ENCODE assay signal across 24 cellular contexts in genomic region chr1:33617451-33617850, GRCh38.
A peak's percentile ranks its signal among the peaks of the same experiment; 100 is the strongest.
DNase-seq lines count a peak whose midpoint lies in the region; ATAC-seq, FAIRE-seq and TF ChIP-seq lines count a peak whose summit lies in the region.
"Had no signal": no experiment of that assay in that cellular context is flagged by ENCODE, and none has a peak within 500 bp of the region (broad histone marks: within the 10 kb centered on the region; RNA-seq: fewer than 3 reads in every experiment).

No MANE protein-coding gene starts in this region.

- H3K79me2 ChIP-seq in Loucy (ENCODE audit: insufficient read depth, low read length) = no peaks in the 10 kb centered on the region

- H3K4me3 ChIP-seq in Loucy (ENCODE audit: low read length, poor library complexity, severe bottlenecking) = peak overlapping the region; percentile 50
- no peak overlapping the region for H3K4me3 ChIP-seq in kidney (ENCODE audit: low read length in 2 of 2)
- H3K4me3 ChIP-seq in neuronal stem cell (ENCODE audit: low read length in 2 of 2) = no peak overlapping the region
- H3K4me3 ChIP-seq in upper lobe of right lung = no peak overlapping the region
- no peak overlapping the region for H3K4me3 ChIP-seq in lower leg skin (ENCODE audit: low read depth, poor library complexity, severe bottlenecking)
- H3K4me3 ChIP-seq: BLaER1 treated with 17β-estradiol and CSF1 and Interleukin-3, amounts not matched to agents 10 nM and 100 nM had no signal

- peaks cover 37% of the 10 kb centered on the region for H3K27me3 Mint-ChIP-seq in stimulated activated memory B cell treated with anti-CD40 and anti-IgM and Interleukin-4, amounts not matched to agents 10 μg/mL and 1 μg/mL and 100 μg/mL, for 72 hours

- no peaks in the 10 kb centered on the region for H3K4me1 Mint-ChIP-seq in stimulated activated effector memory CD8-positive, alpha-beta T cell treated with anti-CD3 and anti-CD28 coated beads, Interleukin-12 subunit alpha, Interleukin-12 subunit beta, amount 100 ng/mL, for 72 hours
- no peaks in the 10 kb centered on the region for H3K4me1 Mint-ChIP-seq in stimulated activated memory B cell treated with anti-CD40 and anti-IgM and Interleukin-4, amounts not matched to agents 10 μg/mL and 1 μg/mL and 100 μg/mL, for 72 hours

- H3K14ac ChIP-seq in neuronal stem cell (ENCODE audit: low read length) = peak overlapping the region; percentile 56

- no peaks in the 10 kb centered on the region for H3K36me3 ChIP-seq in Loucy (ENCODE audit: insufficient read depth, low read length)
- H3K36me3 ChIP-seq in kidney (ENCODE audit: control insufficient read depth in 1 of 2, insufficient read depth in 2 of 2, low read length in 2 of 2) = no peaks in the 10 kb centered on the region
- H3K36me3 ChIP-seq in neuronal stem cell (replicated peaks in 1 of 2; ENCODE audit: control insufficient read depth in 2 of 2, insufficient read depth in 2 of 2, low read length in 2 of 2) = no peaks in the 10 kb centered on the region
- H3K36me3 ChIP-seq in upper lobe of right lung = no peaks in the 10 kb centered on the region
- H3K36me3 ChIP-seq: BE2C; BLaER1 treated with 17β-estradiol and CSF1 and Interleukin-3, amounts not matched to agents 10 nM and 100 nM had no signal

- H2BK120ac ChIP-seq in neuronal stem cell (ENCODE audit: low read depth, low read length) = no peak overlapping the region

- no peaks in the 10 kb centered on the region for H3F3A ChIP-seq in Loucy (ENCODE audit: low read depth)

- no peak overlapping the region for H2BK12ac ChIP-seq in neuronal stem cell (ENCODE audit: low read length)

- H3K9me2 ChIP-seq in Loucy (replicated peaks; ENCODE audit: low read depth, low read length) = no peaks in the 10 kb centered on the region

- H3K27ac ChIP-seq in kidney (ENCODE audit: low read depth in 2 of 2, low read length in 2 of 2) = no peak overlapping the region
- no peak overlapping the region for H3K27ac ChIP-seq in neuronal stem cell (replicated peaks; ENCODE audit: low read length)
- no peak overlapping the region for H3K27ac ChIP-seq in upper lobe of right lung
- H3K27ac ChIP-seq: BLaER1 treated with 17β-estradiol and CSF1 and Interleukin-3, amounts not matched to agents 10 nM and 100 nM; C4-2B had no signal

- H3K9ac ChIP-seq in Loucy (ENCODE audit: low read depth, low read length, poor library complexity, severe bottlenecking) (no peak overlapping the region), kidney (ENCODE audit: low read length in 2 of 2) (no peak overlapping the region), neuronal stem cell (ENCODE audit: low read depth, low read length, poor library complexity) (no peak overlapping the region)
- H3K9ac ChIP-seq: BLaER1 treated with 17β-estradiol and CSF1 and Interleukin-3, amounts not matched to agents 10 nM and 100 nM had no signal

- FAIRE-seq in kidney (lab: Jason Lieb, UNC) = no peak
- FAIRE-seq: A204.1, D721Med, G401.6, GM12891, GM19239 had no signal

- H4K20me1 ChIP-seq in Loucy (ENCODE audit: insufficient read depth, low read length, poor library complexity, severe bottlenecking) = no peaks in the 10 kb centered on the region
- H4K20me1 ChIP-seq: BLaER1 treated with 17β-estradiol and CSF1 and Interleukin-3, amounts not matched to agents 10 nM and 100 nM had no signal

- no peaks in the 10 kb centered on the region for H3K27me3 ChIP-seq in Loucy (ENCODE audit: insufficient read depth, low read length, poor library complexity, severe bottlenecking)
- peaks cover 0 to 20% (median 0%) of the 10 kb centered on the region in 3 experiments for H3K27me3 ChIP-seq in neuronal stem cell (ENCODE audit: control insufficient read depth in 3 of 3, insufficient read depth in 3 of 3, low read depth in 1 of 3, low read length in 3 of 3)
- peaks cover 31% of the 10 kb centered on the region for H3K27me3 ChIP-seq in upper lobe of right lung
- H3K27me3 ChIP-seq: BE2C; BLaER1 treated with 17β-estradiol and CSF1 and Interleukin-3, amounts not matched to agents 10 nM and 100 nM had no signal

- H2AFZ ChIP-seq in Loucy (ENCODE audit: low read length) (no peak overlapping the region), neuronal stem cell (ENCODE audit: low read length) (no peak overlapping the region)

- no peak overlapping the region for H2BK5ac ChIP-seq in neuronal stem cell (ENCODE audit: low read length)

- H2BK15ac ChIP-seq in neuronal stem cell (ENCODE audit: low read length) = no peak overlapping the region

- H3K4me2 ChIP-seq in Loucy (ENCODE audit: low read depth, low read length, poor library complexity, severe bottlenecking) (peak overlapping the region; percentile 50), neuronal stem cell (ENCODE audit: insufficient read depth, low read length, poor library complexity, severe bottlenecking) (no peak overlapping the region)

- intact Hi-C loops in kidney (cut with DNase I) = no loop called here
- intact Hi-C loops in upper lobe of right lung (cut with DNase I) = no loop called here
- intact Hi-C loops in lower leg skin (cut with DNase I; ENCODE audit: low total_unique reads) = loop anchor here (10.0 kb wide), 1 partner anchor 323 kb away; no protein-coding TSS in a partner anchor

- no peak overlapping the region for H4K8ac ChIP-seq in neuronal stem cell (ENCODE audit: low read depth, low read length)

- WGBS in neuronal stem cell (ENCODE audit: extremely low coverage in 2 of 2, insufficient read length in 2 of 2, insufficient replicate concordance in 1 of 2), 2 donors = no CpG with 5 or more reads among the region's 9 CpGs
- 89 to 90% methylated on average over 9 of the region's 9 CpGs for WGBS in lower leg skin, 2 donors

- H2AK5ac ChIP-seq in neuronal stem cell (ENCODE audit: low read depth, low read length) = no peak overlapping the region

- H3K9me3 ChIP-seq in Loucy (ENCODE audit: insufficient read depth, low read depth, low read length) = no peaks in the 10 kb centered on the region
- no peaks in the 10 kb centered on the region for H3K9me3 ChIP-seq in kidney (ENCODE audit: control insufficient read depth in 1 of 2, low read length in 2 of 2)
- H3K9me3 ChIP-seq in neuronal stem cell (replicated peaks in 1 of 2; ENCODE audit: control insufficient read depth in 2 of 2, insufficient read depth in 1 of 2, low read depth in 1 of 2, low read length in 2 of 2) = no peaks in the 10 kb centered on the region
- no peaks in the 10 kb centered on the region for H3K9me3 ChIP-seq in upper lobe of right lung
- H3K9me3 ChIP-seq: BE2C; BLaER1 treated with 17β-estradiol and CSF1 and Interleukin-3, amounts not matched to agents 10 nM and 100 nM; Caco-2 had no signal

- no peaks in the 10 kb centered on the region for H3K79me1 ChIP-seq in neuronal stem cell (ENCODE audit: low read depth, low read length)

- ATAC-seq in stimulated activated effector memory CD8-positive, alpha-beta T cell treated with anti-CD3 and anti-CD28 coated beads, Interleukin-12 subunit alpha, Interleukin-12 subunit beta, amount 100 ng/mL, for 72 hours = peak; percentile 6
- ATAC-seq in stimulated activated memory B cell treated with anti-CD40 and anti-IgM and Interleukin-4, amounts not matched to agents 10 μg/mL and 1 μg/mL and 100 μg/mL, for 72 hours = no peak
- ATAC-seq in upper lobe of right lung = no peak
- ATAC-seq: CD8-positive, alpha-beta T cell had no signal

- no peak overlapping the region for H3K27ac Mint-ChIP-seq in stimulated activated effector memory CD8-positive, alpha-beta T cell treated with anti-CD3 and anti-CD28 coated beads, Interleukin-12 subunit alpha, Interleukin-12 subunit beta, amount 100 ng/mL, for 72 hours
- no peak overlapping the region for H3K27ac Mint-ChIP-seq in stimulated activated memory B cell treated with anti-CD40 and anti-IgM and Interleukin-4, amounts not matched to agents 10 μg/mL and 1 μg/mL and 100 μg/mL, for 72 hours
- H3K27ac Mint-ChIP-seq: CD4-positive, alpha-beta T cell; CD8-positive, alpha-beta T cell had no signal

- peak overlapping the region; percentile 36 for H3K23ac ChIP-seq in neuronal stem cell (ENCODE audit: low read depth, low read length, poor library complexity)

- no peak overlapping the region for H3K18ac ChIP-seq in neuronal stem cell (ENCODE audit: low read length)

- TF ChIP-seq CTCF in Loucy (conservative IDR thresholded peaks at IDR 0.05; ENCODE audit: low read length) (no peak), kidney (IDR thresholded peaks at IDR 0.05; ENCODE audit: borderline replicate concordance, extremely low read depth, insufficient read depth) (no peak), upper lobe of right lung (IDR thresholded peaks at IDR 0.05) (no peak), lower leg skin (IDR thresholded peaks at IDR 0.05) (no peak)

- H4K91ac ChIP-seq in neuronal stem cell (ENCODE audit: low read depth, low read length, poor library complexity) = no peak overlapping the region

- no peaks in the 10 kb centered on the region for H3K36me3 Mint-ChIP-seq in stimulated activated effector memory CD8-positive, alpha-beta T cell treated with anti-CD3 and anti-CD28 coated beads, Interleukin-12 subunit alpha, Interleukin-12 subunit beta, amount 100 ng/mL, for 72 hours
- no peaks in the 10 kb centered on the region for H3K36me3 Mint-ChIP-seq in stimulated activated memory B cell treated with anti-CD40 and anti-IgM and Interleukin-4, amounts not matched to agents 10 μg/mL and 1 μg/mL and 100 μg/mL, for 72 hours
- H3K36me3 Mint-ChIP-seq: CD8-positive, alpha-beta T cell had no signal

- H3K4ac ChIP-seq in neuronal stem cell (ENCODE audit: low read length) = no peak overlapping the region

- no peak overlapping the region for H3K4me3 Mint-ChIP-seq in stimulated activated effector memory CD8-positive, alpha-beta T cell treated with anti-CD3 and anti-CD28 coated beads, Interleukin-12 subunit alpha, Interleukin-12 subunit beta, amount 100 ng/mL, for 72 hours
- no peak overlapping the region for H3K4me3 Mint-ChIP-seq in stimulated activated memory B cell treated with anti-CD40 and anti-IgM and Interleukin-4, amounts not matched to agents 10 μg/mL and 1 μg/mL and 100 μg/mL, for 72 hours
- H3K4me3 Mint-ChIP-seq: CD4-positive, alpha-beta T cell; CD8-positive, alpha-beta T cell had no signal

- DNase-seq in kidney (peak; percentile 29), neuronal stem cell (ENCODE audit: low spot score) (no peak), NCI-H1105 (lab: John Stamatoyannopoulos, UW) (no peak), upper lobe of right lung (no peak), lower leg skin (ENCODE audit: low spot score in 2 of 2) (no peak)
- DNase-seq in stimulated activated effector memory CD8-positive, alpha-beta T cell treated with anti-CD3 and anti-CD28 coated beads, Interleukin-12 subunit alpha, Interleukin-12 subunit beta, amount 100 ng/mL, for 72 hours (ENCODE audit: low spot score in 2 of 2) = no peak
- DNase-seq: 8988T; ACHN; BE2C; Caco-2; Calu3; CD4-positive, alpha-beta T cell; CD8-positive, alpha-beta T cell; DMS79 treated with DMSO at 0.1 percent for 48 hours; GF-D8 had no signal

- no peak for TF ChIP-seq POLR2A in lower leg skin (IDR thresholded peaks at IDR 0.05)

- peaks cover 29% of the 10 kb centered on the region for H3K4me1 ChIP-seq in Loucy (ENCODE audit: insufficient read depth, low read length, poor library complexity, severe bottlenecking)
- no peaks in the 10 kb centered on the region for H3K4me1 ChIP-seq in kidney (ENCODE audit: control insufficient read depth in 1 of 2, insufficient read depth in 1 of 2, low read depth in 1 of 2, low read length in 2 of 2)
- H3K4me1 ChIP-seq in neuronal stem cell (ENCODE audit: control insufficient read depth in 2 of 2, insufficient read depth in 1 of 2, low read depth in 1 of 2, low read length in 2 of 2) = no peaks in the 10 kb centered on the region
- H3K4me1 ChIP-seq in upper lobe of right lung = no peaks in the 10 kb centered on the region
- H3K4me1 ChIP-seq: BE2C, Caco-2 had no signal

- no peaks in the 10 kb centered on the region for H3K9me3 Mint-ChIP-seq in stimulated activated effector memory CD8-positive, alpha-beta T cell treated with anti-CD3 and anti-CD28 coated beads, Interleukin-12 subunit alpha, Interleukin-12 subunit beta, amount 100 ng/mL, for 72 hours
- H3K9me3 Mint-ChIP-seq in stimulated activated memory B cell treated with anti-CD40 and anti-IgM and Interleukin-4, amounts not matched to agents 10 μg/mL and 1 μg/mL and 100 μg/mL, for 72 hours = peaks cover 5% of the 10 kb centered on the region
- H3K9me3 Mint-ChIP-seq: CD4-positive, alpha-beta T cell; CD8-positive, alpha-beta T cell had no signal
